In genomic region chr1:63004868-63005267, GRCh38 we compare ENCODE assay signal across 1 cellular context.
TF ChIP-seq lines count a peak whose summit lies in the region.

No MANE protein-coding gene starts in this region.

TF ChIP-seq in H1, 55 proteins besides CTCF, POLR2A, EP300 and RAD21 (continued from another document):
- TF ChIP-seq CHD7 (IDR thresholded peaks at IDR 0.05; ENCODE audit: insufficient replicate concordance, low read length) (no peak), RBBP5 (IDR thresholded peaks at IDR 0.05; ENCODE audit: borderline replicate concordance, low read depth, low read length) (no peak)
- TF ChIP-seq, protein P1, sequence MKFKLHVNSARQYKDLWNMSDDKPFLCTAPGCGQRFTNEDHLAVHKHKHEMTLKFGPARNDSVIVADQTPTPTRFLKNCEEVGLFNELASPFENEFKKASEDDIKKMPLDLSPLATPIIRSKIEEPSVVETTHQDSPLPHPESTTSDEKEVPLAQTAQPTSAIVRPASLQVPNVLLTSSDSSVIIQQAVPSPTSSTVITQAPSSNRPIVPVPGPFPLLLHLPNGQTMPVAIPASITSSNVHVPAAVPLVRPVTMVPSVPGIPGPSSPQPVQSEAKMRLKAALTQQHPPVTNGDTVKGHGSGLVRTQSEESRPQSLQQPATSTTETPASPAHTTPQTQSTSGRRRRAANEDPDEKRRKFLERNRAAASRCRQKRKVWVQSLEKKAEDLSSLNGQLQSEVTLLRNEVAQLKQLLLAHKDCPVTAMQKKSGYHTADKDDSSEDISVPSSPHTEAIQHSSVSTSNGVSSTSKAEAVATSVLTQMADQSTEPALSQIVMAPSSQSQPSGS (IDR thresholded peaks at IDR 0.05; ENCODE audit: low read length) = no peak
